Comparison of ENCODE assay signal across 1 cellular context in genomic region chr2:48605482-48606175, GRCh38.
TF ChIP-seq lines count a peak whose summit lies in the region.

No MANE protein-coding gene starts in this region.

TF ChIP-seq in K562, 482 proteins besides CTCF, POLR2A, EP300 and RAD21 (continued from another document and continues in another):
- TF ChIP-seq CCNT2 (IDR thresholded peaks at IDR 0.05; ENCODE audit: borderline replicate concordance, extremely low read depth, insufficient read length, low read depth, low read length) (peak; percentile 79), ARID2 (IDR thresholded peaks at IDR 0.05) (no peak), BRF2 (IDR thresholded peaks at IDR 0.05; ENCODE audit: borderline replicate concordance, insufficient read depth, insufficient read length) (no peak), TAF15 (IDR thresholded peaks at IDR 0.05; ENCODE audit: low read depth, low read length) (no peak), RBM25 (IDR thresholded peaks at IDR 0.05; ENCODE audit: low read depth, low read length, severe bottlenecking) (no peak), HBP1 (CRISPR knock-in tag; IDR thresholded peaks at IDR 0.05) (no peak), KLF1 (tag; IDR thresholded peaks at IDR 0.05) (no peak), ILK (tag; IDR thresholded peaks at IDR 0.05; ENCODE audit: borderline replicate concordance, low read depth) (no peak), ZNF431 (CRISPR knock-in tag; IDR thresholded peaks at IDR 0.05) (no peak), ZNF134 (CRISPR knock-in tag; conservative IDR thresholded peaks at IDR 0.05) (no peak), ZNF263 (CRISPR knock-in tag; IDR thresholded peaks at IDR 0.05; ENCODE audit: borderline replicate concordance) (no peak), CREBBP (IDR thresholded peaks at IDR 0.05; ENCODE audit: low read depth, low read length) (no peak), RB1 (IDR thresholded peaks at IDR 0.05; ENCODE audit: low read depth) (no peak), ZNF197 (CRISPR knock-in tag; IDR thresholded peaks at IDR 0.05; ENCODE audit: low read depth) (peak; percentile 84), ZHX1 (conservative IDR thresholded peaks at IDR 0.05; ENCODE audit: low read length) (no peak), TSC22D4 (tag; IDR thresholded peaks at IDR 0.05) (no peak), YBX1 (IDR thresholded peaks at IDR 0.05) (no peak), PHTF2 (CRISPR knock-in tag; IDR thresholded peaks at IDR 0.05) (no peak), USF2 (CRISPR knock-in tag; IDR thresholded peaks at IDR 0.05) (no peak), ZKSCAN8 (CRISPR knock-in tag; IDR thresholded peaks at IDR 0.05) (peak; percentile 83), GATAD2B (IDR thresholded peaks at IDR 0.05; ENCODE audit: borderline replicate concordance) (no peak), ZNF398 (CRISPR knock-in tag; IDR thresholded peaks at IDR 0.05) (no peak), ZBTB40 (IDR thresholded peaks at IDR 0.05) (no peak), ZBTB40 (CRISPR knock-in tag; IDR thresholded peaks at IDR 0.05) (no peak), MEF2A (IDR thresholded peaks at IDR 0.05; ENCODE audit: control insufficient read depth, low read depth, low read length) (0 out of 2 replicates have a peak, but pooled peaks have one; percentile 6), RFX5 (IDR thresholded peaks at IDR 0.05; ENCODE audit: low read depth, low read length) (no peak; the same call in 1 of the 2 replicates), E2F8 (IDR thresholded peaks at IDR 0.05; ENCODE audit: low read depth, partially characterized antibody) (peak; percentile 50), ZNF217 (CRISPR knock-in tag; IDR thresholded peaks at IDR 0.05) (no peak), ZNF586 (CRISPR knock-in tag; conservative IDR thresholded peaks at IDR 0.05) (no peak), ZBTB2 (IDR thresholded peaks at IDR 0.05) (no peak), DPF2 (IDR thresholded peaks at IDR 0.05) (peak; percentile 97), ZBTB8A (IDR thresholded peaks at IDR 0.05; ENCODE audit: partially characterized antibody) (no peak)
- TF ChIP-seq, protein P1, sequence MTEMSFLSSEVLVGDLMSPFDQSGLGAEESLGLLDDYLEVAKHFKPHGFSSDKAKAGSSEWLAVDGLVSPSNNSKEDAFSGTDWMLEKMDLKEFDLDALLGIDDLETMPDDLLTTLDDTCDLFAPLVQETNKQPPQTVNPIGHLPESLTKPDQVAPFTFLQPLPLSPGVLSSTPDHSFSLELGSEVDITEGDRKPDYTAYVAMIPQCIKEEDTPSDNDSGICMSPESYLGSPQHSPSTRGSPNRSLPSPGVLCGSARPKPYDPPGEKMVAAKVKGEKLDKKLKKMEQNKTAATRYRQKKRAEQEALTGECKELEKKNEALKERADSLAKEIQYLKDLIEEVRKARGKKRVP (CRISPR knock-in tag; IDR thresholded peaks at IDR 0.05) = no peak
- TF ChIP-seq, protein P2, sequence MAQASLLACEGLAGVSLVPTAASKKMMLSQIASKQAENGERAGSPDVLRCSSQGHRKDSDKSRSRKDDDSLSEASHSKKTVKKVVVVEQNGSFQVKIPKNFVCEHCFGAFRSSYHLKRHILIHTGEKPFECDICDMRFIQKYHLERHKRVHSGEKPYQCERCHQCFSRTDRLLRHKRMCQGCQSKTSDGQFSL (CRISPR knock-in tag; IDR thresholded peaks at IDR 0.05) = no peak
- TF ChIP-seq, protein P2 (tag; IDR thresholded peaks at IDR 0.05) = no peak
